Comparison of ENCODE assay signal across 26 cellular contexts in the genomic region with DNA sequence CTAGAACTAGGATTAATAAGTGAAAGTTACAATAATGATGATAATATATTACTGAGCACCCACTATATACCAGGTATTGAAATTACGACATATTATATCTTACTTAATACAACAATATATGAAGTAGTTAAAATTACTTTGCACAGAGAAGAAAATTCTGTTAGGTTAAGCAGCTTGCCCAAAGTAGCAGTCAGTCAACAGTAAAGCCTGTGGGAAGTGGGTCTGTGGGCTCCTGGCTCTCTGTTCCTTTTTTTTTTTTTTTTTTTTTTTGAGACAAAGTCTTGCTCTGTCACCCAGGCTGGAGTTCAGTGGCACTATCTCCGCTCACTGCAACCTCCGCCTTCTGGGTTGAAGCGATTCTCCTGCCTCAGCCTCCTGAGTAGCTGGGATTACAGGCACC. TPM values are rescaled to one million over a fixed set of nuclear protein-coding genes. Genes with fewer than 3 reads are reported as not detected.
DNase-seq lines count a peak whose midpoint lies in the region; ATAC-seq and TF ChIP-seq lines count a peak whose summit lies in the region.
"Had no signal": no experiment of that assay in that cellular context is flagged by ENCODE, and none has a peak within 500 bp of the region (broad histone marks: within the 10 kb centered on the region; RNA-seq: fewer than 3 reads in every experiment).

No MANE protein-coding gene starts in this region.

- no peaks in the 10 kb centered on the region for H3K9me3 ChIP-seq in mammary epithelial cell (replicated peaks; ENCODE audit: insufficient read depth, low read length)

- peaks cover 14% of the 10 kb centered on the region for H3K4me1 Mint-ChIP-seq in MCF 10A (ENCODE audit: insufficient read depth, unreplicated experiment)

- no peaks in the 10 kb centered on the region for H3K9me3 Mint-ChIP-seq in MCF 10A (ENCODE audit: unreplicated experiment)
- H3K9me3 Mint-ChIP-seq: CD4-positive, CD25-positive, alpha-beta regulatory T cell; H9 had no signal

- H3K36me3 Mint-ChIP-seq in MCF 10A (ENCODE audit: insufficient read depth, unreplicated experiment), result peaks cover 21% of the 10 kb centered on the region

- intact Hi-C loops in MCF 10A (cut with micrococcal nuclease) (no loop called here), mammary epithelial cell (cut with micrococcal nuclease) (no loop called here)

- H3K4me3 ChIP-seq in mammary epithelial cell (replicated peaks in 1 of 3; ENCODE audit: insufficient read depth in 1 of 3, low read depth in 2 of 3, low read length in 3 of 3), result no peak overlapping the region
- H3K4me3 ChIP-seq: GM23248, PC-9, SK-N-MC had no signal

- H3K4me2 ChIP-seq in mammary epithelial cell (ENCODE audit: insufficient read depth, low read depth, low read length), result no peak overlapping the region
- H3K4me2 ChIP-seq: KMS-11, PC-9 had no signal

- H3K4me3 Mint-ChIP-seq in MCF 10A (ENCODE audit: unreplicated experiment), result no peak overlapping the region
- H3K4me3 Mint-ChIP-seq: H9 had no signal

- ATAC-seq in GM21367 (IDR thresholded peaks at IDR 0.05; ENCODE audit: unreplicated experiment) (no peak), GM19463 (IDR thresholded peaks at IDR 0.05; ENCODE audit: unreplicated experiment) (no peak)

- POLR2A ChIA-PET in MCF 10A (lab: Yijun Ruan, JAX), result interaction anchor here (1.8 to 5.8 kb wide), 2 partner anchors 13 to 19 kb away, joined by 6 to 36 read pairs; a partner anchor contains a TSS

- BruUV-seq in MCF 10A (replicated peaks; lab: Mats Ljungman, UMichigan), result no TSS peak
- BruUV-seq in mammary epithelial cell (replicated peaks; lab: Mats Ljungman, UMichigan), result no TSS peak

- H3K27ac ChIP-seq in mammary epithelial cell (ENCODE audit: insufficient read depth, low read depth, low read length) (no peak overlapping the region), epithelial cell of prostate (peak overlapping the region; percentile 26)
- H3K27ac ChIP-seq: GM23248, KMS-11, PC-9, SK-N-MC had no signal

- H3K4me1 ChIP-seq in mammary epithelial cell (ENCODE audit: insufficient read depth, low read length), result no peaks in the 10 kb centered on the region

- no peak overlapping the region for H3K9ac ChIP-seq in mammary epithelial cell (ENCODE audit: insufficient read depth, low read length)
- H3K9ac ChIP-seq: GM23248, KMS-11 had no signal

- H3K27me3 Mint-ChIP-seq in MCF 10A (ENCODE audit: insufficient read depth, unreplicated experiment), result no peaks in the 10 kb centered on the region

- in situ Hi-C loops in mammary epithelial cell (cut with MboI; ENCODE audit: low sequenced_read_pairs in 2 of 2), result no loop called here

- no peak for DNase-seq in MCF 10A (ENCODE audit: unreplicated experiment)
- DNase-seq in mammary epithelial cell, result no peak
- peak; percentile 38 for DNase-seq in NOMO-1 treated with DMSO at 0.1 percent for 48 hours (lab: John Stamatoyannopoulos, UW; ENCODE audit: unreplicated experiment)
- no peak for DNase-seq in epithelial cell of prostate (ENCODE audit: low read depth, low spot score)
- DNase-seq in NCI-H1930 (lab: John Stamatoyannopoulos, UW), result no peak
- no peak for DNase-seq in NCI-H82 treated with DMSO at 0.1 percent for 48 hours (lab: John Stamatoyannopoulos, UW; ENCODE audit: unreplicated experiment)
- DNase-seq: 8988T; AML-193; CD4-positive, CD25-positive, alpha-beta regulatory T cell; DMS79; GM23248; H9; NCI-H1092 treated with DMSO at 0.1 percent for 48 hours; NCI-H1436 treated with DMSO at 0.1 percent for 48 hours; NCI-H2029 treated with DMSO at 0.1 percent for 48 hours; NCI-H345; NCI-H524; NCI-H82; PC-9; RPMI8226; SHP77 treated with DMSO at 0.1 percent for 48 hours had no signal

- H3K27ac Mint-ChIP-seq in MCF 10A (ENCODE audit: low read depth, unreplicated experiment), result peak overlapping the region; percentile 49

- peaks cover 14% of the 10 kb centered on the region for H3K36me3 ChIP-seq in mammary epithelial cell (ENCODE audit: insufficient read depth, low read length)

- dilution Hi-C loops in mammary epithelial cell (cut with HindIII; ENCODE audit: low sequenced_read_pairs), result no loop called here

- peaks cover 2% of the 10 kb centered on the region for H3K79me2 ChIP-seq in mammary epithelial cell (ENCODE audit: insufficient read depth, low read length)

- CTCF ChIA-PET in MCF 10A (lab: Yijun Ruan, JAX), result interaction anchor here (1.0 to 5.1 kb wide), 4 partner anchors 12 to 169 kb away, joined by 3 to 24 read pairs (median 6); a partner anchor contains a TSS
- CTCF ChIA-PET in mammary epithelial cell (lab: Charles Lee; ENCODE audit: low non-redundant PET), result no interaction called here

- WGBS in mammary epithelial cell (ENCODE audit: low coverage, missing lambda C conversion rate), result 89% methylated on average over 4 of the region's 4 CpGs

- H4K20me1 ChIP-seq in mammary epithelial cell (ENCODE audit: insufficient read depth, low read length), result no peaks in the 10 kb centered on the region

- no peaks in the 10 kb centered on the region for H3K27me3 ChIP-seq in mammary epithelial cell (ENCODE audit: insufficient read depth, low read length)

- no peak for TF ChIP-seq CTCF in MCF 10A (IDR thresholded peaks at IDR 0.05; ENCODE audit: unreplicated experiment)
- TF ChIP-seq CTCF in mammary epithelial cell (conservative IDR thresholded peaks at IDR 0.05 in 1 of 2, IDR thresholded peaks at IDR 0.05 in 1 of 2; ENCODE audit: extremely low read depth in 1 of 2, insufficient read depth in 1 of 2, low read depth in 1 of 2, low read length in 2 of 2), result no peak

- no peak overlapping the region for H2AFZ ChIP-seq in mammary epithelial cell (ENCODE audit: low read depth, low read length)
- H2AFZ ChIP-seq: GM23248, PC-9 had no signal

RNA-seq across cellular contexts. Expression of a gene that starts 4.8 kb away (rescaled TPM):
- 30.6 and 33.9 TPM in 2 replicates for total RNA-seq in MCF 10A (2022)
- 10 to 100 TPM; 17.0 to 41.1 TPM for total RNA-seq in mammary epithelial cell
- 28.8 TPM for polyA plus RNA-seq in mammary epithelial cell
- polyA minus RNA-seq in mammary epithelial cell, result 22.1 TPM

RNA-seq across cellular contexts. Expression of a gene that starts 10.8 kb away (rescaled TPM):
- 38.8 and 52.7 TPM in 2 replicates for total RNA-seq in MCF 10A (2022)
- 10 to 100 TPM; 17.7 to 25.7 TPM for total RNA-seq in mammary epithelial cell
- polyA plus RNA-seq in mammary epithelial cell, result 23.6 TPM
- polyA minus RNA-seq in mammary epithelial cell, result 24.7 TPM

RNA-seq across cellular contexts. Expression of a gene that starts 18.9 kb away (rescaled TPM):
- 59.7 and 66.0 TPM in 2 replicates for total RNA-seq in MCF 10A (2022)
- total RNA-seq in mammary epithelial cell, result 100 to 1,000 TPM; 192 to 315 TPM
- polyA plus RNA-seq in mammary epithelial cell, result 130 TPM
- polyA minus RNA-seq in mammary epithelial cell, result 239 TPM

RNA-seq across cellular contexts. Expression of a gene that starts 28.7 kb away (rescaled TPM):
- total RNA-seq in MCF 10A (2022) (not detected in 2 replicates), mammary epithelial cell (not detected)
- polyA plus RNA-seq in mammary epithelial cell, result not detected
- not detected for polyA minus RNA-seq in mammary epithelial cell
- total RNA-seq: CD4-positive, CD25-positive, alpha-beta regulatory T cell; GM23248; H9; T-helper 2 cell treated with Interferon-gamma antibody and Interleukin-4, amounts not matched to agents 100 ng/mL and 5 ng/mL, for 36 hours had no signal
- polyA plus RNA-seq: GM23248 had no signal

RNA-seq across cellular contexts. Expression of a gene that starts 37.5 kb away (rescaled TPM):
- total RNA-seq in MCF 10A (2022), result not detected in 2 replicates
- total RNA-seq in mammary epithelial cell, result not detected
- polyA plus RNA-seq in mammary epithelial cell, result 0.03 TPM
- not detected for polyA minus RNA-seq in mammary epithelial cell
- total RNA-seq: CD4-positive, CD25-positive, alpha-beta regulatory T cell; GM23248; PC-9; T-helper 2 cell treated with Interferon-gamma antibody and Interleukin-4, amounts not matched to agents 100 ng/mL and 5 ng/mL, for 36 hours had no signal
- polyA plus RNA-seq: CD4-positive, CD25-positive, alpha-beta regulatory T cell; GM23248 had no signal
